Comparison of ENCODE assay signal across 35 cellular contexts in the genomic region with DNA sequence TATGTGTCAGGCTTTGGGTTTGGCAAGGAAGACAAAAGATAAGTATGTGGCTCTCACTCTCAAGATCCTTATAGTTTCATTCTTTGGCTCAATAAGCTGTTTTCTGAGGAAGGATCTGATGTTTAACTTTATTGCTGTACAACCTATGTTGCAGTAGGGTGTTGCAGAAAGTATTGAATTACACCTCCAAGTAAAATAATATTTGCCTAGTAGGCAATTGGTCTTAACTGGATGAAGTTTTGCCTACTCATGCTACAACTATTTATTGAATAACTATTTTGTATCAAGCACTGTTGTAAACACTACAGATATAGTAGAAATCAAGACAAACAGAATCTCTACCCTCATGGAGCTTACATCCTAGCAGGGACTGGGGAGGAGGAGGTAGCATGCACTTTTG.
"Had no signal": no experiment of that assay in that cellular context is flagged by ENCODE, and none has a peak within 500 bp of the region (broad histone marks: within the 10 kb centered on the region; RNA-seq: fewer than 3 reads in every experiment).

No MANE protein-coding gene starts in this region.

- H3K27me3 ChIP-seq: ascending aorta, breast epithelium, esophagus squamous epithelium, heart left ventricle had no signal

- ATAC-seq: activated CD4-positive, CD25-positive, alpha-beta regulatory T cell treated with anti-CD3 and anti-CD28 coated beads, Interleukin-2, amount 50 U/mL, for 24 hours; activated CD8-positive, alpha-beta memory T cell treated with anti-CD3 and anti-CD28 coated beads, Interleukin-2, amount 10 ng/mL, durations not matched to agents 7 days and 5 days; activated CD8-positive, alpha-beta T cell treated with anti-CD3 and anti-CD28 coated beads for 36 hours; activated naive CD8-positive, alpha-beta T cell treated with anti-CD3 and anti-CD28 coated beads, Interleukin-2, amount 50 U/mL, for 24 hours; effector memory CD8-positive, alpha-beta T cell; heart left ventricle; T-helper 17 cell had no signal

- H3K36me3 ChIP-seq: ascending aorta, breast epithelium, esophagus squamous epithelium, heart left ventricle, WERI-Rb-1 had no signal

- H3K27ac ChIP-seq: ascending aorta, breast epithelium, esophagus squamous epithelium, heart left ventricle, WERI-Rb-1 had no signal

- H3K27ac Mint-ChIP-seq: activated B cell treated with CpG ODN at 0.5 μM for 24 hours; activated CD8-positive, alpha-beta memory T cell treated with anti-CD3 and anti-CD28 coated beads, Interleukin-2, amount 10 ng/mL, durations not matched to agents 7 days and 5 days; activated CD8-positive, alpha-beta T cell treated with anti-CD3 and anti-CD28 coated beads for 36 hours; activated naive CD4-positive, alpha-beta T cell treated with anti-CD3 and anti-CD28 coated beads for 36 hours; activated naive CD4-positive, alpha-beta T cell treated with anti-CD3 and anti-CD28 coated beads, Interleukin-2, amount 50 U/mL, for 24 hours; activated naive CD8-positive, alpha-beta T cell treated with anti-CD3 and anti-CD28 coated beads for 36 hours; activated naive CD8-positive, alpha-beta T cell treated with anti-CD3 and anti-CD28 coated beads, Interleukin-2, amount 50 U/mL, for 24 hours; activated T-helper 1 cell treated with anti-CD3 and anti-CD28 coated beads, Interleukin-12 subunit alpha, Interleukin-12 subunit beta, Interleukin-2, Interleukin-4 antibody, amounts not matched to agents 30 ng/mL and 10 ng/mL and 1 ng/mL, durations not matched to agents 14 hours and 24 hours and 36 hours; activated T-helper 2 cell treated with anti-CD3 and anti-CD28 coated beads, Interferon-gamma antibody, Interleukin-2, Interleukin-4, amounts not matched to agents 10 μg/mL and 5 μg/mL and 100 μg/mL, durations not matched to agents 14 hours and 24 hours and 36 hours; effector memory CD8-positive, alpha-beta T cell; T-helper 17 cell; T-helper 2 cell treated with Interferon-gamma antibody and Interleukin-4, amounts not matched to agents 5 μg/mL and 100 μg/mL, for 36 hours had no signal

- H3K9me3 Mint-ChIP-seq: activated B cell treated with CpG ODN at 0.5 μM for 24 hours; activated CD8-positive, alpha-beta T cell treated with anti-CD3 and anti-CD28 coated beads for 36 hours; activated naive CD8-positive, alpha-beta T cell treated with anti-CD3 and anti-CD28 coated beads for 36 hours; activated naive CD8-positive, alpha-beta T cell treated with anti-CD3 and anti-CD28 coated beads, Interleukin-2, amount 50 U/mL, for 24 hours; activated T-helper 1 cell treated with anti-CD3 and anti-CD28 coated beads, Interleukin-12 subunit alpha, Interleukin-12 subunit beta, Interleukin-2, Interleukin-4 antibody, amounts not matched to agents 30 ng/mL and 10 ng/mL and 1 ng/mL, durations not matched to agents 14 hours and 24 hours and 36 hours; brain had no signal

- H3K4me3 ChIP-seq: ascending aorta, breast epithelium, esophagus squamous epithelium, heart left ventricle had no signal

- H3K9me3 ChIP-seq: ascending aorta, breast epithelium, esophagus squamous epithelium, heart left ventricle had no signal

- H3K4me3 Mint-ChIP-seq: activated B cell treated with CpG ODN at 0.5 μM for 24 hours; activated CD8-positive, alpha-beta memory T cell treated with anti-CD3 and anti-CD28 coated beads, Interleukin-2, amount 10 ng/mL, durations not matched to agents 7 days and 5 days; activated CD8-positive, alpha-beta T cell treated with anti-CD3 and anti-CD28 coated beads for 36 hours; activated naive CD4-positive, alpha-beta T cell treated with anti-CD3 and anti-CD28 coated beads for 36 hours; activated naive CD4-positive, alpha-beta T cell treated with anti-CD3 and anti-CD28 coated beads, Interleukin-2, amount 50 U/mL, for 24 hours; activated naive CD8-positive, alpha-beta T cell treated with anti-CD3 and anti-CD28 coated beads for 36 hours; activated naive CD8-positive, alpha-beta T cell treated with anti-CD3 and anti-CD28 coated beads, Interleukin-2, amount 50 U/mL, for 24 hours; activated T-helper 1 cell treated with anti-CD3 and anti-CD28 coated beads, Interleukin-12 subunit alpha, Interleukin-12 subunit beta, Interleukin-2, Interleukin-4 antibody, amounts not matched to agents 30 ng/mL and 10 ng/mL and 1 ng/mL, durations not matched to agents 14 hours and 24 hours and 36 hours; central memory CD8-positive, alpha-beta T cell; effector memory CD8-positive, alpha-beta T cell; T-helper 17 cell; T-helper 2 cell treated with Interferon-gamma antibody and Interleukin-4, amounts not matched to agents 5 μg/mL and 100 μg/mL, for 36 hours had no signal

- FAIRE-seq: colon, frontal cortex had no signal

- H3K4me1 Mint-ChIP-seq: activated CD8-positive, alpha-beta memory T cell treated with anti-CD3 and anti-CD28 coated beads, Interleukin-2, amount 10 ng/mL, durations not matched to agents 7 days and 5 days; activated naive CD4-positive, alpha-beta T cell treated with anti-CD3 and anti-CD28 coated beads, Interleukin-2, amount 50 U/mL, for 24 hours; activated naive CD8-positive, alpha-beta T cell treated with anti-CD3 and anti-CD28 coated beads for 36 hours; activated naive CD8-positive, alpha-beta T cell treated with anti-CD3 and anti-CD28 coated beads, Interleukin-2, amount 50 U/mL, for 24 hours; central memory CD8-positive, alpha-beta T cell; T-helper 17 cell had no signal

- H3K27me3 Mint-ChIP-seq: activated B cell treated with CpG ODN at 0.5 μM for 24 hours; activated CD8-positive, alpha-beta memory T cell treated with anti-CD3 and anti-CD28 coated beads, Interleukin-2, amount 10 ng/mL, durations not matched to agents 7 days and 5 days; activated CD8-positive, alpha-beta T cell treated with anti-CD3 and anti-CD28 coated beads for 36 hours; activated naive CD4-positive, alpha-beta T cell treated with anti-CD3 and anti-CD28 coated beads, Interleukin-2, amount 50 U/mL, for 24 hours; activated naive CD8-positive, alpha-beta T cell treated with anti-CD3 and anti-CD28 coated beads for 36 hours; activated naive CD8-positive, alpha-beta T cell treated with anti-CD3 and anti-CD28 coated beads, Interleukin-2, amount 50 U/mL, for 24 hours; brain; central memory CD8-positive, alpha-beta T cell; effector memory CD8-positive, alpha-beta T cell; T-helper 17 cell had no signal

- DNase-seq: activated B cell treated with CpG ODN at 0.5 μM for 24 hours; activated CD4-positive, alpha-beta T cell treated with anti-CD3 and anti-CD28 coated beads for 48 hours; activated CD4-positive, alpha-beta T cell treated with anti-CD3 and anti-CD28 coated beads, Interleukin-2, amount 50 U/mL, for 1 hour; activated CD4-positive, alpha-beta T cell treated with anti-CD3 and anti-CD28 coated beads, Interleukin-2, amount 50 U/mL, for 48 hours; activated CD8-positive, alpha-beta memory T cell treated with anti-CD3 and anti-CD28 coated beads, Interleukin-2, amount 10 ng/mL, durations not matched to agents 7 days and 5 days; activated CD8-positive, alpha-beta memory T cell treated with anti-CD3 and anti-CD28 coated beads, Interleukin-2, amount 50 U/mL, for 4 hours; activated CD8-positive, alpha-beta T cell treated with anti-CD3 and anti-CD28 coated beads for 36 hours; activated effector memory CD4-positive, alpha-beta T cell treated with anti-CD3 and anti-CD28 coated beads, Interleukin-2, amount 50 U/mL, for 16 hours; activated naive CD4-positive, alpha-beta T cell treated with anti-CD3 and anti-CD28 coated beads for 36 hours; activated naive CD8-positive, alpha-beta T cell treated with anti-CD3 and anti-CD28 coated beads for 36 hours; activated naive CD8-positive, alpha-beta T cell treated with anti-CD3 and anti-CD28 coated beads, Interleukin-2, amount 50 U/mL, for 24 hours; activated T-cell treated with anti-CD3 and anti-CD28 coated beads, Interleukin-2, amount 50 U/mL, for 1 hour; activated T-cell treated with anti-CD3 and anti-CD28 coated beads, Interleukin-2, amount 50 U/mL, for 48 hours; cortex of kidney; dermis blood vessel endothelial cell; effector CD4-positive, alpha-beta T cell; effector memory CD8-positive, alpha-beta T cell; esophagus squamous epithelium; glutamatergic neuron; heart left ventricle; T-helper 1 cell; T-helper 17 cell; T1000; WERI-Rb-1 had no signal

- H3K36me3 Mint-ChIP-seq: activated CD8-positive, alpha-beta memory T cell treated with anti-CD3 and anti-CD28 coated beads, Interleukin-2, amount 10 ng/mL, durations not matched to agents 7 days and 5 days; activated naive CD4-positive, alpha-beta T cell treated with anti-CD3 and anti-CD28 coated beads, Interleukin-2, amount 50 U/mL, for 24 hours; activated naive CD8-positive, alpha-beta T cell treated with anti-CD3 and anti-CD28 coated beads for 36 hours; brain had no signal

- H3K4me1 ChIP-seq: ascending aorta, breast epithelium, heart left ventricle had no signal
